1 cellular context compared by ENCODE assay signal in genomic region chr6:24340998-24341934, GRCh38.
TF ChIP-seq lines count a peak whose summit lies in the region.

No MANE protein-coding gene starts in this region.

TF ChIP-seq in HepG2, 621 proteins besides CTCF, POLR2A, EP300 and RAD21 (continued from another document and continues in another):
- TF ChIP-seq MXI1 (IDR thresholded peaks at IDR 0.05; ENCODE audit: borderline replicate concordance, low read depth, low read length), result peak; percentile 48; the same call in 1 of the 3 replicates
- TF ChIP-seq MAF1 (CRISPR knock-in tag; IDR thresholded peaks at IDR 0.05; ENCODE audit: borderline replicate concordance), result no peak
- TF ChIP-seq POLR2G (IDR thresholded peaks at IDR 0.05; ENCODE audit: low read depth, low read length), result no peak
- TF ChIP-seq ZNF549 (CRISPR knock-in tag; IDR thresholded peaks at IDR 0.05), result no peak
- no peak for TF ChIP-seq KDM5B (CRISPR knock-in tag; IDR thresholded peaks at IDR 0.05; ENCODE audit: borderline replicate concordance)
- TF ChIP-seq RELA (CRISPR knock-in tag; IDR thresholded peaks at IDR 0.05), result no peak
- TF ChIP-seq SMYD3 (CRISPR knock-in tag; IDR thresholded peaks at IDR 0.05), result peak; percentile 74
- TF ChIP-seq HBP1 (CRISPR knock-in tag; IDR thresholded peaks at IDR 0.05; ENCODE audit: low read depth), result peak; percentile 37; the same call in 1 of the 2 replicates
- peak; percentile 85 for TF ChIP-seq ZNF264 (CRISPR knock-in tag; IDR thresholded peaks at IDR 0.05)
- no peak for TF ChIP-seq ZNF737 (CRISPR knock-in tag; IDR thresholded peaks at IDR 0.05; ENCODE audit: borderline replicate concordance)
- no peak for TF ChIP-seq ZNF660 (CRISPR knock-in tag; IDR thresholded peaks at IDR 0.05; ENCODE audit: borderline replicate concordance, low read depth)
- TF ChIP-seq NFAT5 (CRISPR knock-in tag; IDR thresholded peaks at IDR 0.05), result no peak
- peak; percentile 56; the same call in 1 of the 2 replicates for TF ChIP-seq ZNF670 (CRISPR knock-in tag; IDR thresholded peaks at IDR 0.05; ENCODE audit: borderline replicate concordance)
- no peak for TF ChIP-seq ZBTB49 (CRISPR knock-in tag; IDR thresholded peaks at IDR 0.05; ENCODE audit: borderline replicate concordance)
- no peak for TF ChIP-seq ZNF292 (CRISPR knock-in tag; IDR thresholded peaks at IDR 0.05; ENCODE audit: borderline replicate concordance, low read depth)
- TF ChIP-seq SIN3A (IDR thresholded peaks at IDR 0.05; ENCODE audit: borderline replicate concordance, low read depth, low read length), result 0 out of 2 replicates have a peak, but pooled peaks have one; percentile 30
- TF ChIP-seq TIGD3 (CRISPR knock-in tag; IDR thresholded peaks at IDR 0.05; ENCODE audit: borderline replicate concordance), result no peak
- no peak for TF ChIP-seq ZUFSP (CRISPR knock-in tag; IDR thresholded peaks at IDR 0.05; ENCODE audit: borderline replicate concordance)
- TF ChIP-seq GABPA (IDR thresholded peaks at IDR 0.05; ENCODE audit: low read depth, low read length), result no peak
- TF ChIP-seq GABPA (CRISPR knock-in tag; IDR thresholded peaks at IDR 0.05; ENCODE audit: low read depth), result peak; percentile 25; the same call in 1 of the 2 replicates
- TF ChIP-seq ZNF317 (CRISPR knock-in tag; IDR thresholded peaks at IDR 0.05), result no peak
- no peak for TF ChIP-seq ZNF850 (CRISPR knock-in tag; conservative IDR thresholded peaks at IDR 0.05)
- TF ChIP-seq ELF1 (CRISPR knock-in tag; IDR thresholded peaks at IDR 0.05), result peak; percentile 53
- no peak for TF ChIP-seq ZNF34 (CRISPR knock-in tag; IDR thresholded peaks at IDR 0.05; ENCODE audit: borderline replicate concordance)
- TF ChIP-seq SAP130 (CRISPR knock-in tag; IDR thresholded peaks at IDR 0.05; ENCODE audit: low read depth), result peak; percentile 91
- no peak for TF ChIP-seq THAP9 (CRISPR knock-in tag; IDR thresholded peaks at IDR 0.05; ENCODE audit: borderline replicate concordance)
- TF ChIP-seq SRSF4 (IDR thresholded peaks at IDR 0.05; ENCODE audit: low read depth, low read length, poor library complexity, severe bottlenecking), result no peak
- no peak for TF ChIP-seq USF2 (IDR thresholded peaks at IDR 0.05; ENCODE audit: low read depth, low read length)
- TF ChIP-seq USF2 (CRISPR knock-in tag; IDR thresholded peaks at IDR 0.05; ENCODE audit: borderline replicate concordance), result no peak
- no peak for TF ChIP-seq RBAK (CRISPR knock-in tag; IDR thresholded peaks at IDR 0.05)
- 0 out of 2 replicates have a peak, but pooled peaks have one; percentile 52 for TF ChIP-seq TP53 (CRISPR knock-in tag; conservative IDR thresholded peaks at IDR 0.05)
- TF ChIP-seq ADNP (CRISPR knock-in tag; IDR thresholded peaks at IDR 0.05), result no peak
- TF ChIP-seq ZBTB38 (CRISPR knock-in tag; IDR thresholded peaks at IDR 0.05), result 0 out of 2 replicates have a peak, but pooled peaks have one; percentile 29
- no peak; the same call in 1 of the 2 replicates for TF ChIP-seq ZMAT3 (CRISPR knock-in tag; conservative IDR thresholded peaks at IDR 0.05)
- TF ChIP-seq SALL2 (CRISPR knock-in tag; IDR thresholded peaks at IDR 0.05), result peak; percentile 71; the same call in 1 of the 2 replicates
- TF ChIP-seq ZNF331 (CRISPR knock-in tag; IDR thresholded peaks at IDR 0.05), result peak; percentile 91
- TF ChIP-seq GMEB2 (CRISPR knock-in tag; IDR thresholded peaks at IDR 0.05; ENCODE audit: low read depth), result no peak
- TF ChIP-seq XRCC5 (optimal IDR thresholded peaks at IDR 0.05; ENCODE audit: low read length), result no peak
- TF ChIP-seq ZNF557 (CRISPR knock-in tag; IDR thresholded peaks at IDR 0.05), result no peak
- no peak for TF ChIP-seq ZNF704 (CRISPR knock-in tag; IDR thresholded peaks at IDR 0.05; ENCODE audit: borderline replicate concordance)
- peak; percentile 98 for TF ChIP-seq SP5 (CRISPR knock-in tag; IDR thresholded peaks at IDR 0.05; ENCODE audit: borderline replicate concordance, low read depth)
